12 cellular contexts compared by ENCODE assay signal in the genomic region with DNA sequence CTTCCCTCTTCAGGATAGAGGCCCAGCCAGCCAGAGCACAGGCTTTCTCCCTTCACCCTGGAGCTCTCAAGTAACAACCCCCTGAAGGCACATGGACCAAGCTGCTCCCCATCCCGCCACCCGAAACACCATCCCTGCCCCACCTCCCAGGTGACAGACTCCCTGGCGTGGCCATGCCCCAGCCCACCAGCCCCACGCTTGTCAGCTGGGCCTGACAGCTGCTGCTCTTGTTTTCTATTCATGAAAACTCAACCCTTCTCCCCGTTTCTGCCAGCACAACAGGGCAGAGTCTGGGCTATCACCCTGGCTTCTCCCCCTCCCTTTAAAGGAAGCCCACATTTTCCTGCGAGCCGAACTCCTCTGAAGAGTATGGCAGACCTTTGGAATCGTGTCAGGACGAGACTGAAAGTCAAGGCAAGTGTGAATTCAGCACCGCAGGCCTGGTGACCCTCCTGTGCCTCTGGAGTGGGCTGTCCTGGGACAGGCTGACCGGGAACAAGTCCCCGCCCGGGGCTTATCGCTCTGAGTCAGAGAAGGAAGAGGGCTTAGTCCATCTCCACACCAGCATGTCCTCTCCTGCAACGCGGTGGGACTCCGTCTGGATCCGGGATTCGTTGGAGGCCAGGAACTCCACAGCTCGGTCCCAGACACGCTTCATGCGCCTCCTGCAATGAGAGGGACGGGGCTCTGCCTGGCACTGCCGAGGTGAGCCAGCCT. TPM values are rescaled to one million over a fixed set of nuclear protein-coding genes. Genes with fewer than 3 reads are reported as not detected.
DNase-seq lines count a peak whose midpoint lies in the region; ATAC-seq, FAIRE-seq and TF ChIP-seq lines count a peak whose summit lies in the region.
"Had no signal": no experiment of that assay in that cellular context is flagged by ENCODE, and none has a peak within 500 bp of the region (broad histone marks: within the 10 kb centered on the region; RNA-seq: fewer than 3 reads in every experiment).

No MANE protein-coding gene starts in this region.

- no peak overlapping the region for H3K4me3 Mint-ChIP-seq in T-helper 1 cell treated with Interleukin-12 subunit alpha and Interleukin-12 subunit beta and Interleukin-4 antibody, amounts not matched to agents 30 μg/mL and 1 μg/mL, for 36 hours
- H3K4me3 Mint-ChIP-seq: stimulated activated naive CD8-positive, alpha-beta T cell treated with anti-CD3 and anti-CD28 coated beads, Interleukin-15, Interleukin-2, amounts not matched to agents 100 ng/mL and 50 ng/mL, for 24 hours had no signal

- H3K4me3 ChIP-seq in lower lobe of right lung (no peak overlapping the region), thymus (ENCODE audit: low read length) (no peak overlapping the region), lower leg skin (ENCODE audit: low read depth, poor library complexity, severe bottlenecking) (no peak overlapping the region)

- TF ChIP-seq POLR2A in lower leg skin (IDR thresholded peaks at IDR 0.05) (no peak), H54 (IDR thresholded peaks at IDR 0.05; ENCODE audit: low read depth, low read length) (no peak)

- no peak for DNase-seq in T-helper 1 cell
- DNase-seq in caudate nucleus (lab: John Stamatoyannopoulos, UW) = no peak
- no peak for DNase-seq in lower lobe of right lung
- no peak for DNase-seq in lower leg skin (ENCODE audit: low spot score in 2 of 2)
- DNase-seq in H54 (ENCODE audit: insufficient read length, low spot score) = no peak
- DNase-seq in NCI-H2081 (lab: John Stamatoyannopoulos, UW) = no peak
- DNase-seq: NCI-H774 had no signal

- no peak for ATAC-seq in lower lobe of right lung

- H3K36me3 ChIP-seq in lower lobe of right lung (peaks cover 54% of the 10 kb centered on the region), thymus (ENCODE audit: control insufficient read depth, insufficient read depth) (peaks cover 52% of the 10 kb centered on the region)

- H3K36me3 Mint-ChIP-seq in T-helper 1 cell treated with Interleukin-12 subunit alpha and Interleukin-12 subunit beta and Interleukin-4 antibody, amounts not matched to agents 30 μg/mL and 1 μg/mL, for 36 hours (ENCODE audit: low read depth) = peaks cover 27% of the 10 kb centered on the region

- WGBS in thymus = 90% methylated on average over 24 of the region's 24 CpGs
- WGBS in lower leg skin, 2 donors = 60 to 67% methylated on average over 23 to 24 of the region's 24 CpGs

- H3K27ac Mint-ChIP-seq in T-helper 1 cell treated with Interleukin-12 subunit alpha and Interleukin-12 subunit beta and Interleukin-4 antibody, amounts not matched to agents 30 μg/mL and 1 μg/mL, for 36 hours = peak overlapping the region; percentile 41
- H3K27ac Mint-ChIP-seq: stimulated activated naive CD8-positive, alpha-beta T cell treated with anti-CD3 and anti-CD28 coated beads, Interleukin-15, Interleukin-2, amounts not matched to agents 100 ng/mL and 50 ng/mL, for 24 hours had no signal

- H3K4me1 Mint-ChIP-seq in T-helper 1 cell treated with Interleukin-12 subunit alpha and Interleukin-12 subunit beta and Interleukin-4 antibody, amounts not matched to agents 30 μg/mL and 1 μg/mL, for 36 hours (ENCODE audit: low read depth) = peaks cover 2% of the 10 kb centered on the region

- peaks cover 6% of the 10 kb centered on the region for H3K27me3 Mint-ChIP-seq in T-helper 1 cell treated with Interleukin-12 subunit alpha and Interleukin-12 subunit beta and Interleukin-4 antibody, amounts not matched to agents 30 μg/mL and 1 μg/mL, for 36 hours (ENCODE audit: low read depth)

- no peaks in the 10 kb centered on the region for H3K9me3 Mint-ChIP-seq in T-helper 1 cell treated with Interleukin-12 subunit alpha and Interleukin-12 subunit beta and Interleukin-4 antibody, amounts not matched to agents 30 μg/mL and 1 μg/mL, for 36 hours
- H3K9me3 Mint-ChIP-seq: stimulated activated naive CD8-positive, alpha-beta T cell treated with anti-CD3 and anti-CD28 coated beads, Interleukin-15, Interleukin-2, amounts not matched to agents 100 ng/mL and 50 ng/mL, for 24 hours had no signal

- peaks cover 47% of the 10 kb centered on the region for H3K4me1 ChIP-seq in lower lobe of right lung
- H3K4me1 ChIP-seq in thymus (ENCODE audit: control insufficient read depth, insufficient read depth, low read length) = peaks cover 2% of the 10 kb centered on the region

- H3K27me3 ChIP-seq in lower lobe of right lung (ENCODE audit: low read depth) (no peaks in the 10 kb centered on the region), thymus (ENCODE audit: control insufficient read depth, insufficient read depth) (no peaks in the 10 kb centered on the region)

- H3K9me3 ChIP-seq in lower lobe of right lung (no peaks in the 10 kb centered on the region), thymus (ENCODE audit: control insufficient read depth) (no peaks in the 10 kb centered on the region)

- intact Hi-C loops in lower lobe of right lung (cut with DNase I) = no loop called here
- intact Hi-C loops in lower leg skin (cut with DNase I; ENCODE audit: low total_unique reads) = loop anchor here (10.0 kb wide), 1 partner anchor 383 kb away; no protein-coding TSS in a partner anchor

- no peak for FAIRE-seq in H54 (lab: Jason Lieb, UNC)

- TF ChIP-seq CTCF in lower lobe of right lung (IDR thresholded peaks at IDR 0.05) (no peak), lower leg skin (IDR thresholded peaks at IDR 0.05) (no peak)

- H3K27ac ChIP-seq in caudate nucleus (ENCODE audit: low read depth, low read length) = peak overlapping the region; percentile 39
- H3K27ac ChIP-seq in lower lobe of right lung = peak overlapping the region; percentile 77
- peak overlapping the region; percentile 44 for H3K27ac ChIP-seq in thymus (ENCODE audit: low read depth)

RNA-seq across cellular contexts. Expression of a gene that starts 16.7 kb away (rescaled TPM):
- total RNA-seq in lower lobe of right lung (53.6 TPM), lower leg skin (10 to 100 TPM; 57.5 to 93.6 (median 68.1) TPM)
- polyA plus RNA-seq in thymus = 67.5 TPM

RNA-seq across cellular contexts. Expression of a gene that starts 25.6 kb away (rescaled TPM):
- total RNA-seq in lower lobe of right lung (3.5 TPM), lower leg skin (under 1 TPM in 1 of 4 donors, not detected in 3; 0.45 TPM)
- 6.6 TPM for polyA plus RNA-seq in thymus
- total RNA-seq: HT1080 had no signal

RNA-seq across cellular contexts. Expression of a gene that starts 31.5 kb away (rescaled TPM):
- total RNA-seq in lower lobe of right lung (not detected), lower leg skin (not detected)
- 8.7 TPM for polyA plus RNA-seq in thymus
- total RNA-seq: HT1080, renal cortical epithelial cell had no signal
